In genomic region chr14:91519239-91520036, GRCh38 we compare ENCODE assay signal across 19 cellular contexts. TPM values are rescaled to one million over a fixed set of nuclear protein-coding genes. Genes with fewer than 3 reads are reported as not detected.
DNase-seq lines count a peak whose midpoint lies in the region; ATAC-seq, FAIRE-seq and TF ChIP-seq lines count a peak whose summit lies in the region.
"Had no signal": no experiment of that assay in that cellular context is flagged by ENCODE, and none has a peak within 500 bp of the region (broad histone marks: within the 10 kb centered on the region; RNA-seq: fewer than 3 reads in every experiment).

No MANE protein-coding gene starts in this region.

- no peak for DNase-seq in kidney
- DNase-seq in HepG2 (ENCODE audit: low spot score), result peak; percentile 54
- peak; percentile 78 for DNase-seq in small intestine
- DNase-seq in activated T-cell treated with anti-CD3 and anti-CD28 coated beads, Interleukin-2, amount 50 U/mL, for 24 hours, result no peak
- DNase-seq in AG08396 (ENCODE audit: low spot score), result no peak
- DNase-seq in UCSD-AML1 (lab: John Stamatoyannopoulos, UW; ENCODE audit: unreplicated experiment), result no peak
- DNase-seq: Caco-2; CD4-positive, CD25-positive, alpha-beta regulatory T cell; CD8-positive, alpha-beta T cell; DMS 273 treated with DMSO at 0.1 percent for 48 hours; DMS79 treated with DMSO at 0.1 percent for 48 hours; GOT3; HFFc6 had no signal

- CTCF ChIA-PET in HepG2 (lab: Yijun Ruan, JAX; ENCODE audit: low intra/inter-chr PET ratio, low total read pairs), result no interaction called here

- TF ChIP-seq CTCF in kidney (IDR thresholded peaks at IDR 0.05; ENCODE audit: borderline replicate concordance, extremely low read depth, insufficient read depth) (no peak), HepG2 (CRISPR knock-in tag; IDR thresholded peaks at IDR 0.05) (no peak)

- H3K9me3 Mint-ChIP-seq in activated T-cell treated with anti-CD3 and anti-CD28 coated beads, Interleukin-2, amount 50 U/mL, for 24 hours, result peaks cover 3% of the 10 kb centered on the region
- H3K9me3 Mint-ChIP-seq: HFFc6 had no signal

- BruUV-seq in HepG2 (replicated peaks; lab: Mats Ljungman, UMichigan), result no TSS peak

- H3K4me2 ChIP-seq in HepG2 (ENCODE audit: low read depth, low read length), result peak overlapping the region; percentile 26; the same call in 1 of the 2 replicates
- H3K4me2 ChIP-seq: BLaER1 had no signal

- H3K79me2 ChIP-seq in HepG2 (ENCODE audit: insufficient read depth, low read length), result no peaks in the 10 kb centered on the region

- POLR2A ChIA-PET in HepG2 (lab: Yijun Ruan, JAX), result interaction anchor here (1.0 to 2.4 kb wide), 3 partner anchors 8 to 15 kb away, joined by 3 to 12 read pairs (median 5); partner anchors contain the start of gene PPP4R3A

- no peak overlapping the region for H3K4me3 ChIP-seq in kidney (ENCODE audit: low read length in 2 of 2)
- H3K4me3 ChIP-seq in HepG2 (replicated peaks in 1 of 3; ENCODE audit: insufficient read depth in 1 of 3, low read depth in 2 of 3, low read length in 3 of 3), result no peak overlapping the region
- H3K4me3 ChIP-seq in small intestine (ENCODE audit: low read depth in 1 of 2, low read length in 2 of 2), result no peak overlapping the region
- H3K4me3 ChIP-seq: BLaER1, HAP-1 had no signal

- peaks cover 2 to 5% of the 10 kb centered on the region in 2 donors for H3K4me1 ChIP-seq in kidney (ENCODE audit: control insufficient read depth in 1 of 2, insufficient read depth in 1 of 2, low read depth in 1 of 2, low read length in 2 of 2)
- H3K4me1 ChIP-seq in HepG2 (ENCODE audit: insufficient read depth, low read length), result peaks cover 36% of the 10 kb centered on the region
- H3K4me1 ChIP-seq in small intestine (ENCODE audit: control insufficient read depth in 2 of 2, insufficient read depth in 1 of 2, low read depth in 1 of 2, low read length in 1 of 2), result no peaks in the 10 kb centered on the region
- H3K4me1 ChIP-seq: BLaER1, HAP-1 had no signal

- H3K9me3 ChIP-seq in kidney (ENCODE audit: control insufficient read depth in 1 of 2, low read length in 2 of 2), result peaks cover 0 to 5% of the 10 kb centered on the region in 2 donors
- peaks cover 7% of the 10 kb centered on the region; the same call in 1 of the 2 replicates for H3K9me3 ChIP-seq in HepG2 (ENCODE audit: low read length)
- no peaks in the 10 kb centered on the region for H3K9me3 ChIP-seq in small intestine (ENCODE audit: control insufficient read depth, low read depth)
- H3K9me3 ChIP-seq: BLaER1, Caco-2, HAP-1 had no signal

- H3K27me3 Mint-ChIP-seq in activated T-cell treated with anti-CD3 and anti-CD28 coated beads, Interleukin-2, amount 50 U/mL, for 24 hours, result peaks cover 4% of the 10 kb centered on the region

- H4K20me1 ChIP-seq in HepG2 (ENCODE audit: insufficient read depth, low read length), result no peaks in the 10 kb centered on the region
- H4K20me1 ChIP-seq: BLaER1 had no signal

- no peak overlapping the region for H3K27ac Mint-ChIP-seq in activated T-cell treated with anti-CD3 and anti-CD28 coated beads, Interleukin-2, amount 50 U/mL, for 24 hours
- H3K27ac Mint-ChIP-seq: B cell; CD4-positive, CD25-positive, alpha-beta regulatory T cell; CD8-positive, alpha-beta T cell; HFFc6 had no signal

- WGBS in HepG2 (ENCODE audit: low lambda C conversion rate), result 65% methylated on average over 6 of the region's 6 CpGs
- 71 to 83% (median 71%) methylated on average over 6 of the region's 6 CpGs for WGBS in small intestine, 3 donors

- H3K36me3 ChIP-seq in kidney (ENCODE audit: control insufficient read depth in 1 of 2, insufficient read depth in 2 of 2, low read length in 2 of 2), result no peaks in the 10 kb centered on the region
- H3K36me3 ChIP-seq in HepG2 (replicated peaks in 1 of 2; ENCODE audit: control insufficient read depth in 1 of 2, insufficient read depth in 2 of 2, low read length in 2 of 2), result no peaks in the 10 kb centered on the region
- H3K36me3 ChIP-seq in small intestine (ENCODE audit: control insufficient read depth in 2 of 2, insufficient read depth in 2 of 2, low read length in 2 of 2), result no peaks in the 10 kb centered on the region
- H3K36me3 ChIP-seq: BLaER1, HAP-1 had no signal

- TF ChIP-seq EP300 in HepG2 (IDR thresholded peaks at IDR 0.05; ENCODE audit: low read depth in 2 of 2, low read length in 2 of 2), result 0 out of 4 replicates have a peak, but pooled peaks of 1 of the 2 experiments have one; percentile 49
- no peak for TF ChIP-seq EP300 in HepG2 (CRISPR knock-in tag; IDR thresholded peaks at IDR 0.05; ENCODE audit: borderline replicate concordance)

- in situ Hi-C loops in HepG2 (cut with HindIII; ENCODE audit: extremely low pct_ligation_motif_present, low pct_unique_long_range_greater_than_20kb), result no loop called here

- no peak overlapping the region for H3K4me3 Mint-ChIP-seq in activated T-cell treated with anti-CD3 and anti-CD28 coated beads, Interleukin-2, amount 50 U/mL, for 24 hours
- H3K4me3 Mint-ChIP-seq: B cell; CD4-positive, CD25-positive, alpha-beta regulatory T cell; CD8-positive, alpha-beta T cell; HFFc6 had no signal

- FAIRE-seq in kidney (lab: Jason Lieb, UNC) (peak; percentile 29), HepG2 (lab: Jason Lieb, UNC) (no peak), small intestine (lab: Jason Lieb, UNC) (no peak)
- FAIRE-seq: GM12892, H54 had no signal

- intact Hi-C loops in kidney (cut with DNase I) (no loop called here), HepG2 (cut with micrococcal nuclease; ENCODE audit: unreplicated experiment) (no loop called here)

- H3K27me3 ChIP-seq in HepG2 (ENCODE audit: control insufficient read depth in 1 of 2, insufficient read depth in 2 of 2, low read length in 2 of 2), result no peaks in the 10 kb centered on the region
- H3K27me3 ChIP-seq in small intestine (ENCODE audit: control insufficient read depth in 2 of 2, insufficient read depth in 2 of 2, low read length in 2 of 2), result no peaks in the 10 kb centered on the region
- H3K27me3 ChIP-seq: BLaER1 had no signal

- TF ChIP-seq RAD21 in HepG2 (CRISPR knock-in tag; IDR thresholded peaks at IDR 0.05), result no peak

- H2AFZ ChIP-seq in HepG2 (ENCODE audit: low read length), result no peak overlapping the region

- H3K36me3 Mint-ChIP-seq in activated T-cell treated with anti-CD3 and anti-CD28 coated beads, Interleukin-2, amount 50 U/mL, for 24 hours (ENCODE audit: low read depth), result no peaks in the 10 kb centered on the region
- H3K36me3 Mint-ChIP-seq: CD8-positive, alpha-beta T cell had no signal

- H3K9ac ChIP-seq in kidney (ENCODE audit: low read length in 2 of 2) (no peak overlapping the region), HepG2 (ENCODE audit: insufficient read depth, low read depth, low read length) (no peak overlapping the region)
- H3K9ac ChIP-seq: BLaER1 had no signal

- H3K4me1 Mint-ChIP-seq in activated T-cell treated with anti-CD3 and anti-CD28 coated beads, Interleukin-2, amount 50 U/mL, for 24 hours (ENCODE audit: low read depth), result no peaks in the 10 kb centered on the region
- H3K4me1 Mint-ChIP-seq: B cell; CD4-positive, CD25-positive, alpha-beta regulatory T cell had no signal

- ATAC-seq in HepG2, result peak; percentile 78
- ATAC-seq: CD8-positive, alpha-beta T cell had no signal

- no peak for TF ChIP-seq POLR2A in HepG2 (IDR thresholded peaks at IDR 0.05; ENCODE audit: insufficient read depth in 1 of 2, low read depth in 2 of 2, low read length in 2 of 2)

- H3K27ac ChIP-seq in kidney (ENCODE audit: low read depth in 2 of 2, low read length in 2 of 2) (peak overlapping the region in 1 of 2 donors; percentile 14), HepG2 (ENCODE audit: extremely low read length, insufficient read depth, low read length) (peak overlapping the region; percentile 47), small intestine (ENCODE audit: low read depth in 1 of 2, low read length in 1 of 2) (no peak overlapping the region)
- H3K27ac ChIP-seq: BLaER1, C4-2B had no signal

TF ChIP-seq in HepG2, 621 proteins besides CTCF, POLR2A, EP300 and RAD21 (continues in another document):
- TF ChIP-seq PCBP2 (optimal IDR thresholded peaks at IDR 0.05; ENCODE audit: low read depth, low read length, poor library complexity, severe bottlenecking) (no peak), SMARCC2 (IDR thresholded peaks at IDR 0.05) (no peak)

RNA-seq across cellular contexts. Expression of gene PPP4R3A, which starts 9.3 kb away (rescaled TPM):
- 86.5 TPM for total RNA-seq in kidney
- polyA plus RNA-seq in kidney (ENCODE audit: insufficient read depth, low read depth, low replicate concordance), result 29.0 TPM
- 57.4 and 89.0 TPM in 2 replicates for total RNA-seq in HepG2 (2016; rRNA removed; fragmentation: Illumina TruSeq; extraction: Trizol)
- total RNA-seq in HepG2 (2016; cell fraction: cytosol; rRNA removed; fragmentation: Illumina TruSeq; extraction: Trizol; ENCODE audit: low read depth), result 19.7 and 21.2 TPM in 2 replicates
- total RNA-seq in HepG2 (2016; cell fraction: insoluble cytoplasmic fraction; rRNA removed; fragmentation: Illumina TruSeq; extraction: Trizol), result 60.8 and 82.7 TPM in 2 replicates
- total RNA-seq in HepG2 (2016; cell fraction: membrane; rRNA removed; fragmentation: Illumina TruSeq; extraction: Trizol), result 40.5 and 42.1 TPM in 2 replicates
- 63.0 and 72.1 TPM in 2 replicates for total RNA-seq in HepG2 (2016; cell fraction: nucleus; rRNA removed; fragmentation: Illumina TruSeq; extraction: Trizol)
- 22.3 and 22.5 TPM in 2 replicates for polyA plus RNA-seq in HepG2 (2011; rRNA removed)
- polyA plus RNA-seq in HepG2 (2011; cell fraction: cytosol; rRNA removed), result 11.4 and 17.4 TPM in 2 replicates
- 26.8 and 27.5 TPM in 2 replicates for polyA plus RNA-seq in HepG2 (2011; cell fraction: nucleus; rRNA removed)
- 39.0 and 43.9 TPM in 2 replicates for polyA plus RNA-seq in HepG2 (2012)
- polyA plus RNA-seq in HepG2 (2016; cell fraction: cytosol; fragmentation: Illumina TruSeq; extraction: Trizol; ENCODE audit: low read depth), result 4.7 and 5.3 TPM in 2 replicates
- polyA plus RNA-seq in HepG2 (2016; cell fraction: insoluble cytoplasmic fraction; fragmentation: Illumina TruSeq; extraction: Trizol; ENCODE audit: low read depth), result 74.1 and 82.9 TPM in 2 replicates
- 18.0 and 19.0 TPM in 2 replicates for polyA plus RNA-seq in HepG2 (2016; cell fraction: membrane; fragmentation: Illumina TruSeq; extraction: Trizol; ENCODE audit: low read depth)
- polyA plus RNA-seq in HepG2 (2016; cell fraction: nucleus; fragmentation: Illumina TruSeq; extraction: Trizol; ENCODE audit: insufficient read depth, low read depth), result 99.9 and 101 TPM in 2 replicates
- 16.2 and 31.7 TPM in 2 replicates for polyA minus RNA-seq in HepG2 (2011; rRNA and poly(A)+ RNA removed; ENCODE audit: low replicate concordance)
- polyA minus RNA-seq in HepG2 (2011; cell fraction: cytosol; rRNA and poly(A)+ RNA removed), result 26.6 and 29.5 TPM in 2 replicates
- 68.9 and 69.3 TPM in 2 replicates for polyA minus RNA-seq in HepG2 (2011; cell fraction: nucleus; rRNA and poly(A)+ RNA removed)
- polyA plus RNA-seq in small intestine, result 10 to 100 TPM; 55.9 to 78.5 (median 57.5) TPM

Comparison
In these comparisons a context has a peak if more than half of its experiments do, and no peak if none do; other contexts are left out.
1. DNase-seq: peak in HepG2 (single experiment) and small intestine (single experiment); none in kidney (single experiment), activated T-cell treated with anti-CD3 and anti-CD28 coated beads, Interleukin-2, amount 50 U/mL, for 24 hours (single experiment), AG08396 (single experiment) and UCSD-AML1 (single experiment).